7 cellular contexts compared by ENCODE assay signal in the genomic region with DNA sequence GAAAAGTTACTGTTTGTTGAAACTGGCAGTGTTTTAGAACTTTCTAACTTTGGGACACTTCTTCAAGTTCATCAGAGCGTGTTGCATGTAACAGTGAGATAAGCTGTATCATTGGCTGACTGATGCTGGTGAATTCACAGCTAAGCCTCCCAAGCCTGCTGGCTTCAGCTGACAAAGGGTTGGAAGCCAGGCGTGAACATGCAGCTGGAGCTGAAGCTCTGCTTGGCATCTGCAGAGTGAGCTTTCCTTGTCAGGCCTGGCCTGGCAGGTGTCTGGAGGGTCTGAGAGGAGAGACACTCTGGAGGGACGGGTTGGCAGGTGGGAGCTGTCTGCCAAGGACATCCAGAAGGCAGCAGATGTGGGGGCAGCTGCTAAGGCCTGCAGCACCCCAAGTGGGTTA. TPM values are rescaled to one million over a fixed set of nuclear protein-coding genes. Genes with fewer than 3 reads are reported as not detected.
DNase-seq lines count a peak whose midpoint lies in the region; ATAC-seq, FAIRE-seq and TF ChIP-seq lines count a peak whose summit lies in the region.

No MANE protein-coding gene starts in this region.

- no peak overlapping the region for H3K27ac ChIP-seq in H9 (ENCODE audit: insufficient read length, low read depth, low read length)

- no peak overlapping the region for H2BK15ac ChIP-seq in H9 (ENCODE audit: low read depth, low read length)

- peaks cover 9% of the 10 kb centered on the region; the same call in 1 of the 2 replicates for H3K4me1 ChIP-seq in H9 (ENCODE audit: insufficient read depth, low read length)

- H3K4me3 Mint-ChIP-seq in H9: peak overlapping the region in 1 of 2 experiments; percentile 46; a peak in 2 of 5 replicates

- H3K27me3 Mint-ChIP-seq in H9 (ENCODE audit: low read depth): peaks cover 16% of the 10 kb centered on the region

- no peaks in the 10 kb centered on the region for H3K23me2 ChIP-seq in H9 (ENCODE audit: insufficient read length, low read depth, low read length, poor library complexity, severe bottlenecking)

- no peaks in the 10 kb centered on the region; a peak in 1 of 7 replicates for H3K36me3 Mint-ChIP-seq in H9 (ENCODE audit: insufficient read depth in 1 of 3, low read depth in 3 of 3)

- H3K9me3 ChIP-seq in H9 (ENCODE audit: control insufficient read depth, low read depth, low read length): no peaks in the 10 kb centered on the region

- H3K27ac Mint-ChIP-seq in H9: no peak overlapping the region

- H3K27me3 ChIP-seq in H9 (ENCODE audit: insufficient read depth, low read length): no peaks in the 10 kb centered on the region; the same call in 1 of the 2 replicates

- no peak overlapping the region for H2AFZ ChIP-seq in H9 (ENCODE audit: low read length)

- no peak overlapping the region for H4K8ac ChIP-seq in H9 (replicated peaks; ENCODE audit: insufficient read length, low read depth, low read length)

- no peak overlapping the region for H2BK5ac ChIP-seq in H9 (ENCODE audit: insufficient read length, low read length)

- no peak overlapping the region for H3K56ac ChIP-seq in H9 (ENCODE audit: insufficient read length, low read depth, low read length)

- no peaks in the 10 kb centered on the region for H3K79me1 ChIP-seq in H9 (ENCODE audit: insufficient read depth, low read depth, low read length, poor library complexity, severe bottlenecking)

- H3K4me2 ChIP-seq in H9 (ENCODE audit: insufficient read depth, insufficient read length, low read length): no peak overlapping the region

- H4K20me1 ChIP-seq in H9 (ENCODE audit: control insufficient read depth, insufficient read depth, insufficient read length): no peaks in the 10 kb centered on the region

- no peak overlapping the region for H3K4ac ChIP-seq in H9 (ENCODE audit: low read depth, low read length)

- no peak overlapping the region for H3K14ac ChIP-seq in H9 (ENCODE audit: insufficient read depth, low read length)

- H2BK120ac ChIP-seq in H9 (ENCODE audit: low read depth, low read length, poor library complexity, severe bottlenecking): no peak overlapping the region

- H2BK12ac ChIP-seq in H9 (ENCODE audit: insufficient read length, low read depth, low read length): no peak overlapping the region

- no peak overlapping the region for H2AK5ac ChIP-seq in H9 (ENCODE audit: insufficient read length, low read length)

- no peak overlapping the region for H3T11ph ChIP-seq in H9 (ENCODE audit: low read length)

- H4K91ac ChIP-seq in H9 (ENCODE audit: insufficient read length, low read depth, low read length): no peak overlapping the region

- H2BK20ac ChIP-seq in H9 (ENCODE audit: low read depth, low read length, poor library complexity, severe bottlenecking): no peak overlapping the region

- H3K23ac ChIP-seq in H9 (ENCODE audit: insufficient read length, low read depth, low read length): no peak overlapping the region

- no peak for ATAC-seq in GM19467 (IDR thresholded peaks at IDR 0.05; ENCODE audit: unreplicated experiment)

- no CpG with 5 or more reads among the region's 3 CpGs for WGBS in H9 (ENCODE audit: extremely low coverage, insufficient read length, low lambda C conversion rate)

- H3K79me2 ChIP-seq in H9 (ENCODE audit: insufficient read depth, low read length): no peaks in the 10 kb centered on the region

- no peak for FAIRE-seq in urothelium cell line (lab: Jason Lieb, UNC)

- H4K5ac ChIP-seq in H9 (ENCODE audit: insufficient read length, low read depth, low read length): no peak overlapping the region

- H3K4me1 Mint-ChIP-seq in H9: peaks cover 23 to 34% of the 10 kb centered on the region in 2 experiments

- H3K9me3 Mint-ChIP-seq in H9: no peaks in the 10 kb centered on the region

- H3K9ac ChIP-seq in H9 (ENCODE audit: extremely low read depth, insufficient read length, low read length): no peak overlapping the region

- no peak overlapping the region for H3K18ac ChIP-seq in H9 (ENCODE audit: insufficient read length, low read depth, low read length)

- no peak for TF ChIP-seq CTCF in H9 (conservative IDR thresholded peaks at IDR 0.05)

- DNase-seq in H9: peak; percentile 25
- peak; percentile 40 for DNase-seq in NCI-H526 treated with DMSO at 0.1 percent for 48 hours (lab: John Stamatoyannopoulos, UW)
- peak; percentile 46 for DNase-seq in ecto neural progenitor cell (ENCODE audit: low spot score)
- DNase-seq in pons (ENCODE audit: low spot score): peak; percentile 57
- DNase-seq in urothelium cell line (ENCODE audit: low spot score): no peak
- no peak for DNase-seq in activated gamma-delta T cell treated with Interleukin-2 at 50 U/mL for 16 hours

RNA-seq across cellular contexts. Expression of gene AMPD3, which starts 1.5 kb away (rescaled TPM):
- total RNA-seq in H9 (2021): 4.6 and 5.9 TPM in 2 replicates

Comparison
In these comparisons a context has a peak if more than half of its experiments do, and no peak if none do; other contexts are left out.
1. DNase-seq: peak in H9 (single experiment), NCI-H526 treated with DMSO at 0.1 percent for 48 hours (single experiment), ecto neural progenitor cell (single experiment) and pons (single experiment); none in urothelium cell line (single experiment) and activated gamma-delta T cell treated with Interleukin-2 at 50 U/mL for 16 hours (single experiment).